Comparison of ENCODE assay signal across 8 cellular contexts in genomic region chr17:29143894-29144293, GRCh38. TPM values are rescaled to one million over a fixed set of nuclear protein-coding genes. Genes with fewer than 3 reads are reported as not detected.
DNase-seq lines count a peak whose midpoint lies in the region; ATAC-seq and TF ChIP-seq lines count a peak whose summit lies in the region.

No MANE protein-coding gene starts in this region.

- H3K27me3 Mint-ChIP-seq in activated CD8-positive, alpha-beta T cell treated with anti-CD3 and anti-CD28 coated beads, Interleukin-2, amount 10 ng/mL, durations not matched to agents 7 days and 5 days (ENCODE audit: low read depth) = no peaks in the 10 kb centered on the region

- POLR2A ChIA-PET in activated CD8-positive, alpha-beta T cell treated with anti-CD3 and anti-CD28 coated beads, Interleukin-2, amount 10 ng/mL, durations not matched to agents 7 days and 5 days (lab: Charles Lee) = interaction anchor here (0.6 to 1.9 kb wide), 3 partner anchors 28 to 150 kb away, joined by 3 to 4 read pairs (median 3); partner anchors contain the start of gene NUFIP2

- H3K27ac ChIP-seq in liver (ENCODE audit: low read depth in 1 of 2, low read length in 2 of 2) (peak overlapping the region; percentile 25 to 34), suprapubic skin (no peak overlapping the region)

- TF ChIP-seq POLR2A in suprapubic skin (IDR thresholded peaks at IDR 0.05) = no peak

- H3K27me3 ChIP-seq in liver (ENCODE audit: control insufficient read depth in 4 of 4, insufficient read depth in 4 of 4, low read length in 3 of 4) (no peaks in the 10 kb centered on the region), suprapubic skin (no peaks in the 10 kb centered on the region)

- 25% methylated on average over 2 of the region's 2 CpGs for WGBS in liver
- 50% methylated on average over 2 of the region's 2 CpGs for WGBS in suprapubic skin

- peaks cover 70% of the 10 kb centered on the region for H3K4me1 Mint-ChIP-seq in activated CD8-positive, alpha-beta T cell treated with anti-CD3 and anti-CD28 coated beads, Interleukin-2, amount 10 ng/mL, durations not matched to agents 7 days and 5 days (ENCODE audit: low read depth)

- H3K36me3 Mint-ChIP-seq in activated CD8-positive, alpha-beta T cell treated with anti-CD3 and anti-CD28 coated beads, Interleukin-2, amount 10 ng/mL, durations not matched to agents 7 days and 5 days (ENCODE audit: low read depth) = peaks cover 7% of the 10 kb centered on the region

- no peaks in the 10 kb centered on the region for H3K9me3 ChIP-seq in liver (ENCODE audit: control insufficient read depth in 4 of 4, low read length in 3 of 4)
- no peaks in the 10 kb centered on the region for H3K9me3 ChIP-seq in suprapubic skin

- peak; percentile 10 for DNase-seq in NOMO-1 treated with DMSO at 0.1 percent for 48 hours (lab: John Stamatoyannopoulos, UW; ENCODE audit: unreplicated experiment)
- DNase-seq in NOMO-1 treated with dmso at 0.1 percent for 144 hours (lab: John Stamatoyannopoulos, UW; ENCODE audit: unreplicated experiment) = no peak
- DNase-seq in M059J (ENCODE audit: low read depth) = peak; percentile 62
- DNase-seq in activated CD8-positive, alpha-beta T cell treated with anti-CD3 and anti-CD28 coated beads, Interleukin-2, amount 10 ng/mL, durations not matched to agents 7 days and 5 days = peak; percentile 46
- no peak for DNase-seq in suprapubic skin (ENCODE audit: low spot score in 2 of 2)

- H3K27ac Mint-ChIP-seq in activated CD8-positive, alpha-beta T cell treated with anti-CD3 and anti-CD28 coated beads, Interleukin-2, amount 10 ng/mL, durations not matched to agents 7 days and 5 days = peak overlapping the region; percentile 24

- H3K36me3 ChIP-seq in liver (ENCODE audit: control insufficient read depth in 4 of 4, insufficient read depth in 3 of 4, low read depth in 1 of 4, low read length in 3 of 4) (no peaks in the 10 kb centered on the region), suprapubic skin (no peaks in the 10 kb centered on the region)

- H3K4me1 ChIP-seq in liver (ENCODE audit: control insufficient read depth in 4 of 4, insufficient read depth in 4 of 4, low read length in 3 of 4) (peaks cover 6 to 68% (median 52%) of the 10 kb centered on the region in 4 donors), suprapubic skin (peaks cover 65% of the 10 kb centered on the region)

- H3K9me3 Mint-ChIP-seq in activated CD8-positive, alpha-beta T cell treated with anti-CD3 and anti-CD28 coated beads, Interleukin-2, amount 10 ng/mL, durations not matched to agents 7 days and 5 days (ENCODE audit: insufficient read depth) = no peaks in the 10 kb centered on the region

- no peak for TF ChIP-seq EP300 in suprapubic skin (IDR thresholded peaks at IDR 0.05)

- TF ChIP-seq CTCF in liver (IDR thresholded peaks at IDR 0.05; ENCODE audit: low read depth, low read length, missing input control) = peak; percentile 62
- TF ChIP-seq CTCF in suprapubic skin (IDR thresholded peaks at IDR 0.05) = peak in 1 of 2 donors; percentile 43

- no peak for ATAC-seq in activated CD8-positive, alpha-beta T cell treated with anti-CD3 and anti-CD28 coated beads, Interleukin-2, amount 10 ng/mL, durations not matched to agents 7 days and 5 days
- no peak for ATAC-seq in HG03342 (IDR thresholded peaks at IDR 0.05; ENCODE audit: unreplicated experiment)
- ATAC-seq in activated CD4-positive, CD25-positive, alpha-beta regulatory T cell treated with anti-CD3 and anti-CD28 coated beads, Interleukin-2, amount 50 U/mL, for 24 hours = no peak

- H3K4me3 Mint-ChIP-seq in activated CD8-positive, alpha-beta T cell treated with anti-CD3 and anti-CD28 coated beads, Interleukin-2, amount 10 ng/mL, durations not matched to agents 7 days and 5 days = no peak overlapping the region

- CTCF ChIA-PET in activated CD8-positive, alpha-beta T cell treated with anti-CD3 and anti-CD28 coated beads, Interleukin-2, amount 10 ng/mL, durations not matched to agents 7 days and 5 days (lab: Charles Lee) = interaction anchor here (1.0 to 20.1 kb wide), 13 partner anchors 11 to 226 kb away, joined by 3 to 414 read pairs (median 6); partner anchors contain the start of gene MYO18A

- H3K4me3 ChIP-seq in liver (ENCODE audit: low read depth in 1 of 3, low read length in 3 of 3) = no peak overlapping the region
- no peak overlapping the region for H3K4me3 ChIP-seq in suprapubic skin

- TF ChIP-seq RAD21 in liver (IDR thresholded peaks at IDR 0.05) = peak; percentile 68 to 88

- H3K9ac ChIP-seq in liver (ENCODE audit: low read depth in 1 of 2, low read length in 2 of 2) = no peak overlapping the region

TF ChIP-seq in liver, 16 proteins besides CTCF, POLR2A, EP300 and RAD21:
- TF ChIP-seq, protein P1, sequence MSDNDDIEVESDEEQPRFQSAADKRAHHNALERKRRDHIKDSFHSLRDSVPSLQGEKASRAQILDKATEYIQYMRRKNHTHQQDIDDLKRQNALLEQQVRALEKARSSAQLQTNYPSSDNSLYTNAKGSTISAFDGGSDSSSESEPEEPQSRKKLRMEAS (IDR thresholded peaks at IDR 0.05) = no peak
- no peak for TF ChIP-seq EGR1 (IDR thresholded peaks at IDR 0.05; ENCODE audit: low read depth in 2 of 2)
- TF ChIP-seq HNF4A (conservative IDR thresholded peaks at IDR 0.05) = peak; percentile 71 to 76
- no peak for TF ChIP-seq HNF4G (IDR thresholded peaks at IDR 0.05)
- TF ChIP-seq RXRA (IDR thresholded peaks at IDR 0.05) = peak in 1 of 2 donors; percentile 39
- peak; percentile 19 for TF ChIP-seq SP1 (IDR thresholded peaks at IDR 0.05)

RNA-seq across cellular contexts. Expression of gene MYO18A, which starts 36.3 kb away (rescaled TPM):
- 21.8 and 63.3 TPM in 2 replicates for total RNA-seq in M059J (2014; rRNA removed; shearing (Covaris generic))
- 10 to 100 TPM; 53.4 to 53.8 TPM for total RNA-seq in activated CD8-positive, alpha-beta T cell treated with anti-CD3 and anti-CD28 coated beads, Interleukin-2, amount 10 ng/mL, durations not matched to agents 7 days and 5 days
- total RNA-seq in liver = 10 to 100 TPM; 38.2 to 81.6 TPM
- 10 to 100 TPM; 26.3 to 36.4 TPM for polyA plus RNA-seq in liver
- 100 to 1,000 TPM in 2 of 4 donors, 10 to 100 TPM in 2; 87.6 to 253 (median 106) TPM for total RNA-seq in suprapubic skin

Comparison
In these comparisons a context has a peak if more than half of its experiments do, and no peak if none do; other contexts are left out.
1. DNase-seq: peak in NOMO-1 treated with DMSO at 0.1 percent for 48 hours (single experiment), M059J (single experiment) and activated CD8-positive, alpha-beta T cell treated with anti-CD3 and anti-CD28 coated beads, Interleukin-2, amount 10 ng/mL, durations not matched to agents 7 days and 5 days (single experiment); none in NOMO-1 treated with dmso at 0.1 percent for 144 hours (single experiment) and suprapubic skin (0 of 2).